8 cellular contexts compared by ENCODE assay signal in the genomic region with DNA sequence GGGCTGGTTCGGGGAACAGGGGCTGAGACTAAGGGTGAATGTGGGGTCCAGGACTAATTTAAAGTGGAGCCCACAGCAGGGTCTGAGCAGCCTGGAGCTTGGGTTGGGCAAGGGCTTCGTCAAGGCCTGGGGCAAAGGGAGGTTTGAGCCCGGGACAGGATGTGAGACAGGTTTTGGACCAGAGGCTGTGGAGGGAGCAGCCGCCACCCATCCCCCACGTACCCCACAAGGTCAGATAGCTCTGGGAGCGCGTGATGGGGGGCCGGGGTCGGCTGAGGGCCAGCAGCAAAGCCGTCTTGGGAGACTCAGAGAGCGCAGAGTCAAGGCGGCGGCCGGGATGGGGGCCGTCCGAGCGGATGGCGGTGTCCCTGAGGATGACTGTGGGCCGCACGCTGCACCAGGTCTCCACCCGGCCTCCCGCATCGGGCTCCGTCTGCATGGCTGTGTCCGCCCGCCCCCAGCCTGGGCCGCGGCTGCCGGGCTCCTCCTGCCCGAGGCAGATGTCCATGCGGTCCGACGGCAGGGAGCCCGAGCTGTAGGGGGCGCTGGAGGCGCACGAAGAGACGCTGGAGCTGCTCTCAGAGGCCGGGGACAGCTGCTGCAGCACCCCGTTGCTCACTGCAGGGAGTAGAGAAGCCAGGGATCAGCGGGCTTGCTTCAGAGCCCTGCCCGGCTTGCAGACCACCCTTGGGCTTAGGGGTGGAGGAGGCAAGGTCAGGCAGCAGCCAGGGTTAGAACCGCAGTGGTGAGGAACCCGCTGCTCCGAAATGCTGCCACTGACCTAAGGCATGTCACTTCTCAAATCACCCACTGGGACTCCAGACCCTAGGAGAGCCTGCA. TPM values are rescaled to one million over a fixed set of nuclear protein-coding genes. Genes with fewer than 3 reads are reported as not detected.
DNase-seq lines count a peak whose midpoint lies in the region; ATAC-seq, FAIRE-seq and TF ChIP-seq lines count a peak whose summit lies in the region.

No MANE protein-coding gene starts in this region.

- H3K4me2 ChIP-seq in H1 (ENCODE audit: insufficient read depth in 1 of 2, low read depth in 2 of 2, low read length in 2 of 2), result peak overlapping the region; percentile 86 to 89
- peak overlapping the region; percentile 55 for H3K4me2 ChIP-seq in mesenchymal stem cell (ENCODE audit: low read length, poor library complexity, severe bottlenecking)

- 0 out of 2 replicates have a peak overlapping the region, but pooled peaks have one; percentile 19 for H2BK12ac ChIP-seq in H1 (ENCODE audit: low read depth, low read length)
- H2BK12ac ChIP-seq in mesenchymal stem cell (ENCODE audit: low read length in 2 of 2), result peak overlapping the region; percentile 17 to 33

- H3K56ac ChIP-seq in H1 (replicated peaks; ENCODE audit: insufficient read length, low read depth, low read length), result no peak overlapping the region

- no peak overlapping the region for H2BK20ac ChIP-seq in H1 (ENCODE audit: low read length)

- H3K4me3 ChIP-seq in BE2C (ENCODE audit: low read depth, low read length) (no peak overlapping the region), H1 (ENCODE audit: extremely low read depth in 1 of 4, insufficient read depth in 2 of 4, low read depth in 3 of 4, low read length in 4 of 4) (peak overlapping the region; percentile 33 to 59 (median 42); a peak in 7 of 8 replicates), mesenchymal stem cell (ENCODE audit: insufficient read depth in 1 of 2, low read depth in 1 of 2, low read length in 2 of 2) (no peak overlapping the region)

- peaks cover 0 to 1% of the 10 kb centered on the region in 2 experiments for H4K20me1 ChIP-seq in H1 (replicated peaks in 1 of 2; ENCODE audit: control insufficient read depth in 1 of 2, insufficient read depth in 2 of 2, low read length in 2 of 2)

- H3K4ac ChIP-seq in H1 (replicated peaks; ENCODE audit: insufficient read length, low read depth, low read length) (no peak overlapping the region), mesenchymal stem cell (ENCODE audit: low read depth in 1 of 2, low read length in 2 of 2) (no peak overlapping the region)

- H3K36me3 ChIP-seq in BE2C (no peaks in the 10 kb centered on the region), H1 (ENCODE audit: control insufficient read depth in 2 of 4, insufficient read depth in 4 of 4, low read length in 3 of 4) (no peaks in the 10 kb centered on the region), mesenchymal stem cell (ENCODE audit: control insufficient read depth in 1 of 2, insufficient read depth in 2 of 2, low read depth in 1 of 2, low read length in 2 of 2) (peaks cover 0 to 5% of the 10 kb centered on the region in 2 experiments)

- POLR2A ChIA-PET in H1 (lab: Charles Lee; ENCODE audit: partially characterized antibody), result interaction anchor here (0.7 to 6.5 kb wide), 13 partner anchors 11 to 76 kb away, joined by 3 to 81 read pairs (median 4); partner anchors contain the start of genes LZTS2, MRPL43, PDZD7 and SEMA4G

- DNase-seq in BE2C, result peak; percentile 93
- peak; percentile 61 for DNase-seq in GOT3 (lab: John Stamatoyannopoulos, UW)
- DNase-seq in NCI-H82 treated with DMSO at 0.1 percent for 48 hours (lab: John Stamatoyannopoulos, UW; ENCODE audit: unreplicated experiment), result peak; percentile 22
- peak in 2 of 3 experiments; percentile 60 to 68 for DNase-seq in activated CD8-positive, alpha-beta memory T cell treated with anti-CD3 and anti-CD28 coated beads for 48 hours (ENCODE audit: low read depth in 2 of 3, low spot score in 2 of 3)
- DNase-seq in H1 (ENCODE audit: low read depth in 1 of 2, low spot score in 2 of 2), result peak in 1 of 2 experiments; percentile 97
- DNase-seq in mesenchymal stem cell, result peak; percentile 85
- DNase-seq in stimulated activated CD8-positive, alpha-beta memory T cell treated with anti-CD3 and anti-CD28 coated beads, Interleukin-2, amount 100 ng/mL, for 48 hours (ENCODE audit: low read depth in 2 of 2), result peak; percentile 81 to 87

- peak overlapping the region; percentile 68; the same call in 1 of the 2 replicates for H2AFZ ChIP-seq in H1 (ENCODE audit: low read length)
- H2AFZ ChIP-seq in mesenchymal stem cell (ENCODE audit: low read depth, low read length), result peak overlapping the region; percentile 42

- H3K27me3 ChIP-seq in BE2C (no peaks in the 10 kb centered on the region), H1 (replicated peaks in 1 of 4; ENCODE audit: control insufficient read depth in 3 of 4, extremely low read depth in 1 of 4, insufficient read depth in 3 of 4, low read length in 3 of 4) (peaks cover 14 to 42% (median 32%) of the 10 kb centered on the region in 4 experiments), mesenchymal stem cell (ENCODE audit: control insufficient read depth in 1 of 2, insufficient read depth in 1 of 2, low read length in 2 of 2) (no peaks in the 10 kb centered on the region)

- no peak overlapping the region for H2BK120ac ChIP-seq in H1 (replicated peaks; ENCODE audit: low read depth, low read length)
- H2BK120ac ChIP-seq in mesenchymal stem cell (ENCODE audit: low read depth, low read length), result peak overlapping the region; percentile 29

- H2AK5ac ChIP-seq in H1 (ENCODE audit: low read depth, low read length), result no peak overlapping the region
- no peak overlapping the region for H2AK5ac ChIP-seq in mesenchymal stem cell (ENCODE audit: low read length, severe bottlenecking)

- H3K4me1 ChIP-seq in BE2C (peaks cover 3% of the 10 kb centered on the region; the same call in 1 of the 2 replicates), H1 (replicated peaks in 1 of 4; ENCODE audit: control insufficient read depth in 3 of 4, insufficient read depth in 4 of 4, low read length in 3 of 4) (peaks cover 0 to 10% (median 5%) of the 10 kb centered on the region in 4 experiments; a peak in 4 of 7 replicates), mesenchymal stem cell (ENCODE audit: control insufficient read depth, insufficient read depth, low read depth, low read length) (peaks cover 25% of the 10 kb centered on the region)

- no peak overlapping the region for H4K5ac ChIP-seq in H1 (ENCODE audit: insufficient read length, low read depth, low read length)

- no peaks in the 10 kb centered on the region for H3K79me2 ChIP-seq in H1 (ENCODE audit: control insufficient read depth in 1 of 2, insufficient read depth in 2 of 2, low read length in 2 of 2)

- H3K9ac ChIP-seq in H1 (replicated peaks in 1 of 4; ENCODE audit: extremely low read depth in 1 of 4, low read depth in 3 of 4, low read length in 3 of 4) (0 out of 7 replicates have a peak overlapping the region, but pooled peaks of 1 of the 4 experiments have one; percentile 1), mesenchymal stem cell (ENCODE audit: low read length) (peak overlapping the region; percentile 58)

- no peak for FAIRE-seq in H1 (lab: Jason Lieb, UNC)

- TF ChIP-seq CTCF in BE2C (IDR thresholded peaks at IDR 0.05; ENCODE audit: low read depth, low read length), result peak; percentile 76
- TF ChIP-seq CTCF in H1 (IDR thresholded peaks at IDR 0.05; ENCODE audit: control extremely low read depth in 1 of 3, insufficient read depth in 1 of 3, low read depth in 1 of 3, low read length in 3 of 3), result peak; percentile 82 to 92 (median 86)

- TF ChIP-seq POLR2A in H1 (IDR thresholded peaks at IDR 0.05; ENCODE audit: control extremely low read depth in 1 of 2, low read depth in 2 of 2, low read length in 2 of 2), result no peak

- H3K9me3 ChIP-seq in BE2C (no peaks in the 10 kb centered on the region), H1 (ENCODE audit: insufficient read depth in 2 of 2, low read depth in 1 of 2, low read length in 1 of 2) (no peaks in the 10 kb centered on the region), mesenchymal stem cell (ENCODE audit: control insufficient read depth, low read length) (no peaks in the 10 kb centered on the region)

- no peak for TF ChIP-seq EP300 in H1 (IDR thresholded peaks at IDR 0.05; ENCODE audit: borderline replicate concordance in 1 of 2, low read depth in 2 of 2, low read length in 2 of 2)

- WGBS in H1 (ENCODE audit: extremely low coverage in 1 of 2, insufficient coverage in 1 of 2, insufficient read length in 1 of 2, insufficient replicate concordance in 2 of 2, low coverage in 1 of 2, low lambda C conversion rate in 2 of 2, missing lambda C conversion rate in 1 of 2), 2 experiments, result 9% methylated on average over 45 of the region's 45 CpGs; no CpG with 5 or more reads in 1 of the 2 experiments
- 18% methylated on average over 40 of the region's 45 CpGs for WGBS in mesenchymal stem cell

- CTCF ChIA-PET in H1 (lab: Charles Lee; ENCODE audit: partially characterized antibody), result interaction anchor here (0.6 to 7.2 kb wide), 37 partner anchors 9 to 1914 kb away, joined by 3 to 464 read pairs (median 4); partner anchors contain the start of genes KAZALD1, LZTS2, MRPL43 and PDZD7

- peaks cover 11% of the 10 kb centered on the region; the same call in 1 of the 2 replicates for H3K23me2 ChIP-seq in H1 (ENCODE audit: low read depth, low read length)

- H3K23ac ChIP-seq in H1 (ENCODE audit: insufficient read length) (no peak overlapping the region), mesenchymal stem cell (ENCODE audit: low read length in 2 of 2) (peak overlapping the region in 1 of 2 experiments; percentile 11)

- H3K14ac ChIP-seq in H1 (ENCODE audit: insufficient read length) (no peak overlapping the region), mesenchymal stem cell (ENCODE audit: low read length in 2 of 2) (no peak overlapping the region)

- peak; percentile 71 to 80 for TF ChIP-seq RAD21 in H1 (IDR thresholded peaks at IDR 0.05 in 1 of 2, conservative IDR thresholded peaks at IDR 0.05 in 1 of 2; ENCODE audit: low read depth in 2 of 2, low read length in 2 of 2)

- H3K79me1 ChIP-seq in H1 (ENCODE audit: low read depth, low read length), result no peaks in the 10 kb centered on the region
- H3K79me1 ChIP-seq in mesenchymal stem cell (replicated peaks; ENCODE audit: low read length, poor library complexity, severe bottlenecking), result no peaks in the 10 kb centered on the region

- H2BK15ac ChIP-seq in H1 (ENCODE audit: low read length) (no peak overlapping the region), mesenchymal stem cell (ENCODE audit: low read depth, poor library complexity, severe bottlenecking) (peak overlapping the region; percentile 75)

- no peak for ATAC-seq in HG03520 (IDR thresholded peaks at IDR 0.05; ENCODE audit: unreplicated experiment)

- no peak overlapping the region for H4K91ac ChIP-seq in H1 (replicated peaks; ENCODE audit: insufficient read length, low read length)
- H4K91ac ChIP-seq in mesenchymal stem cell (ENCODE audit: low read length), result peak overlapping the region; percentile 82

- H4K8ac ChIP-seq in H1 (ENCODE audit: extremely low read depth, insufficient read depth, low read length), result 0 out of 2 replicates have a peak overlapping the region, but pooled peaks have one; percentile 68
- peak overlapping the region; percentile 98 for H4K8ac ChIP-seq in mesenchymal stem cell (ENCODE audit: low read length)

- H3K27ac ChIP-seq in H1 (ENCODE audit: low read depth, low read length) (no peak overlapping the region), mesenchymal stem cell (ENCODE audit: low read length, poor library complexity, severe bottlenecking) (no peak overlapping the region)

- no peak overlapping the region; the same call in 1 of the 2 replicates for H2BK5ac ChIP-seq in H1 (ENCODE audit: low read depth, low read length)
- H2BK5ac ChIP-seq in mesenchymal stem cell (ENCODE audit: low read depth, low read length, poor library complexity, severe bottlenecking), result no peak overlapping the region

- H3K18ac ChIP-seq in H1 (ENCODE audit: extremely low read depth, low read length) (peak overlapping the region; percentile 78), mesenchymal stem cell (ENCODE audit: low read depth in 1 of 2, low read length in 2 of 2) (peak overlapping the region; percentile 55 to 77)

RNA-seq across cellular contexts. Expression of gene PDZD7, which starts 12.1 kb away (rescaled TPM):
- 9.7 TPM for polyA plus RNA-seq in BE2C (2012; ENCODE audit: insufficient read depth, insufficient read length, low read depth)
- total RNA-seq in H1 (2021; fragmentation: NEBNext Ultra II Directional; extraction: Animal tissue kit (Norgen Biotek cat#: 25700)), result 0.88 and 1.1 TPM in 2 replicates
- polyA plus RNA-seq in H1 (2011; rRNA removed), result 1.6 and 1.7 TPM in 2 replicates
- 2.2 TPM for polyA plus RNA-seq in H1 (2011; cell fraction: cytosol; rRNA removed)
- 7.2 TPM for polyA plus RNA-seq in H1 (2011; cell fraction: nucleus; rRNA removed)
- polyA plus RNA-seq in H1 (2012, experiment 1 of 2), result 1.2 to 2.1 TPM (median 1.6 TPM) in 4 replicates
- 1.0 TPM for polyA plus RNA-seq in H1 (2012, experiment 2 of 2)
- polyA plus RNA-seq in H1 (2013, experiment 1 of 2), result 0.97 TPM
- polyA plus RNA-seq in H1 (2013, experiment 2 of 2), result 0.72 TPM
- 0.85 and 1.5 TPM in 2 replicates for polyA minus RNA-seq in H1 (2011; rRNA and poly(A)+ RNA removed)
- polyA minus RNA-seq in H1 (2011; cell fraction: cytosol; rRNA and poly(A)+ RNA removed), result 2.6 TPM
- 3.9 TPM for polyA minus RNA-seq in H1 (2011; cell fraction: nucleus; rRNA and poly(A)+ RNA removed)
- 1.3 TPM for polyA plus RNA-seq in mesenchymal stem cell (2013, experiment 1 of 2)
- 1.0 TPM for polyA plus RNA-seq in mesenchymal stem cell (2013, experiment 2 of 2)

RNA-seq across cellular contexts. Expression of gene SFXN3, which starts 12.2 kb away (rescaled TPM):
- polyA plus RNA-seq in BE2C (2012; ENCODE audit: insufficient read depth, insufficient read length, low read depth), result 31.7 TPM
- 2.8 and 3.1 TPM in 2 replicates for total RNA-seq in H1 (2021; fragmentation: NEBNext Ultra II Directional; extraction: Animal tissue kit (Norgen Biotek cat#: 25700))
- polyA plus RNA-seq in H1 (2011; rRNA removed), result 2.6 and 3.0 TPM in 2 replicates
- polyA plus RNA-seq in H1 (2011; cell fraction: cytosol; rRNA removed), result 4.4 TPM
- 7.8 TPM for polyA plus RNA-seq in H1 (2011; cell fraction: nucleus; rRNA removed)
- polyA plus RNA-seq in H1 (2012, experiment 1 of 2), result 1.7 to 2.2 TPM (median 2.0 TPM) in 4 replicates
- 1.5 TPM for polyA plus RNA-seq in H1 (2012, experiment 2 of 2)
- 2.6 TPM for polyA plus RNA-seq in H1 (2013, experiment 1 of 2)
- polyA plus RNA-seq in H1 (2013, experiment 2 of 2), result 2.5 TPM
- polyA minus RNA-seq in H1 (2011; rRNA and poly(A)+ RNA removed), result 7.1 and 7.3 TPM in 2 replicates
- 0.88 TPM for polyA minus RNA-seq in H1 (2011; cell fraction: cytosol; rRNA and poly(A)+ RNA removed)
- polyA minus RNA-seq in H1 (2011; cell fraction: nucleus; rRNA and poly(A)+ RNA removed), result 4.6 TPM
- 99.8 TPM for polyA plus RNA-seq in mesenchymal stem cell (2013, experiment 1 of 2)
- polyA plus RNA-seq in mesenchymal stem cell (2013, experiment 2 of 2), result 93.2 TPM

RNA-seq across cellular contexts. Expression of gene LZTS2, which starts 19.2 kb away (rescaled TPM):
- 98.8 TPM for polyA plus RNA-seq in BE2C (2012; ENCODE audit: insufficient read depth, insufficient read length, low read depth)
- 75.7 and 79.3 TPM in 2 replicates for total RNA-seq in H1 (2021; fragmentation: NEBNext Ultra II Directional; extraction: Animal tissue kit (Norgen Biotek cat#: 25700))
- 99.5 and 161 TPM in 2 replicates for polyA plus RNA-seq in H1 (2011; rRNA removed)
- 84.1 TPM for polyA plus RNA-seq in H1 (2011; cell fraction: cytosol; rRNA removed)
- polyA plus RNA-seq in H1 (2011; cell fraction: nucleus; rRNA removed), result 198 TPM
- 34.9 to 80.3 TPM (median 70.1 TPM) in 4 replicates for polyA plus RNA-seq in H1 (2012, experiment 1 of 2)
- 71.2 TPM for polyA plus RNA-seq in H1 (2012, experiment 2 of 2)
- 61.8 TPM for polyA plus RNA-seq in H1 (2013, experiment 1 of 2)
- 57.5 TPM for polyA plus RNA-seq in H1 (2013, experiment 2 of 2)
- polyA minus RNA-seq in H1 (2011; rRNA and poly(A)+ RNA removed), result 25.8 and 26.7 TPM in 2 replicates
- polyA minus RNA-seq in H1 (2011; cell fraction: cytosol; rRNA and poly(A)+ RNA removed), result 45.7 TPM
- polyA minus RNA-seq in H1 (2011; cell fraction: nucleus; rRNA and poly(A)+ RNA removed), result 51.4 TPM
- 89.8 TPM for polyA plus RNA-seq in mesenchymal stem cell (2013, experiment 1 of 2)
- polyA plus RNA-seq in mesenchymal stem cell (2013, experiment 2 of 2), result 87.3 TPM

RNA-seq across cellular contexts. Expression of gene TWNK, which starts 31.5 kb away (rescaled TPM):
- 96.5 TPM for polyA plus RNA-seq in BE2C (2012; ENCODE audit: insufficient read depth, insufficient read length, low read depth)
- total RNA-seq in H1 (2021; fragmentation: NEBNext Ultra II Directional; extraction: Animal tissue kit (Norgen Biotek cat#: 25700)), result 32.5 and 34.9 TPM in 2 replicates
- 15.4 TPM in 2 replicates for polyA plus RNA-seq in H1 (2011; rRNA removed)
- 18.2 TPM for polyA plus RNA-seq in H1 (2011; cell fraction: cytosol; rRNA removed)
- polyA plus RNA-seq in H1 (2011; cell fraction: nucleus; rRNA removed), result 18.3 TPM
- 27.7 to 35.2 TPM (median 32.6 TPM) in 4 replicates for polyA plus RNA-seq in H1 (2012, experiment 1 of 2)
- polyA plus RNA-seq in H1 (2012, experiment 2 of 2), result 9.5 TPM
- 17.1 TPM for polyA plus RNA-seq in H1 (2013, experiment 1 of 2)
- 16.0 TPM for polyA plus RNA-seq in H1 (2013, experiment 2 of 2)
- polyA minus RNA-seq in H1 (2011; rRNA and poly(A)+ RNA removed), result 29.8 and 30.7 TPM in 2 replicates
- 8.3 TPM for polyA minus RNA-seq in H1 (2011; cell fraction: cytosol; rRNA and poly(A)+ RNA removed)
- polyA minus RNA-seq in H1 (2011; cell fraction: nucleus; rRNA and poly(A)+ RNA removed), result 17.7 TPM
- polyA plus RNA-seq in mesenchymal stem cell (2013, experiment 1 of 2), result 2.6 TPM
- polyA plus RNA-seq in mesenchymal stem cell (2013, experiment 2 of 2), result 2.5 TPM

RNA-seq across cellular contexts. Expression of gene MRPL43, which starts 31.5 kb away (rescaled TPM):
- 250 TPM for polyA plus RNA-seq in BE2C (2012; ENCODE audit: insufficient read depth, insufficient read length, low read depth)
- 74.1 and 80.9 TPM in 2 replicates for total RNA-seq in H1 (2021; fragmentation: NEBNext Ultra II Directional; extraction: Animal tissue kit (Norgen Biotek cat#: 25700))
- polyA plus RNA-seq in H1 (2011; rRNA removed), result 149 and 171 TPM in 2 replicates
- 140 TPM for polyA plus RNA-seq in H1 (2011; cell fraction: cytosol; rRNA removed)
- 169 TPM for polyA plus RNA-seq in H1 (2011; cell fraction: nucleus; rRNA removed)
- 72.3 to 110 TPM (median 101 TPM) in 4 replicates for polyA plus RNA-seq in H1 (2012, experiment 1 of 2)
- polyA plus RNA-seq in H1 (2012, experiment 2 of 2), result 122 TPM
- 93.1 TPM for polyA plus RNA-seq in H1 (2013, experiment 1 of 2)
- 84.8 TPM for polyA plus RNA-seq in H1 (2013, experiment 2 of 2)
- 29.0 and 35.6 TPM in 2 replicates for polyA minus RNA-seq in H1 (2011; rRNA and poly(A)+ RNA removed)
- polyA minus RNA-seq in H1 (2011; cell fraction: cytosol; rRNA and poly(A)+ RNA removed), result 49.4 TPM
- 46.7 TPM for polyA minus RNA-seq in H1 (2011; cell fraction: nucleus; rRNA and poly(A)+ RNA removed)
- 86.8 TPM for polyA plus RNA-seq in mesenchymal stem cell (2013, experiment 1 of 2)
- 86.1 TPM for polyA plus RNA-seq in mesenchymal stem cell (2013, experiment 2 of 2)

Comparison
In these comparisons a context has a peak if more than half of its experiments do, and no peak if none do; other contexts are left out.
1. H3K4me3 ChIP-seq: peak in H1 (4 of 4); none in BE2C (single experiment) and mesenchymal stem cell (0 of 2).